1 cellular context compared by ENCODE assay signal in genomic region chr5:139700711-139701693, GRCh38.
TF ChIP-seq lines count a peak whose summit lies in the region.

No MANE protein-coding gene starts in this region.

TF ChIP-seq in HepG2, 621 proteins besides CTCF, POLR2A, EP300 and RAD21 (continued from another document and continues in another):
- peak; percentile 97 for TF ChIP-seq PAXIP1 (CRISPR knock-in tag; conservative IDR thresholded peaks at IDR 0.05)
- TF ChIP-seq LCORL (IDR thresholded peaks at IDR 0.05), result peak; percentile 42; the same call in 1 of the 2 replicates
- peak; percentile 93 for TF ChIP-seq LCORL (CRISPR knock-in tag; IDR thresholded peaks at IDR 0.05)
- no peak for TF ChIP-seq ZBTB21 (CRISPR knock-in tag; IDR thresholded peaks at IDR 0.05)
- no peak for TF ChIP-seq ZNF597 (CRISPR knock-in tag; IDR thresholded peaks at IDR 0.05)
- TF ChIP-seq SMYD3 (CRISPR knock-in tag; IDR thresholded peaks at IDR 0.05), result no peak
- no peak for TF ChIP-seq SRSF4 (IDR thresholded peaks at IDR 0.05; ENCODE audit: low read depth, low read length, poor library complexity, severe bottlenecking)
- TF ChIP-seq ZNF281 (CRISPR knock-in tag; IDR thresholded peaks at IDR 0.05; ENCODE audit: borderline replicate concordance), result peak; percentile 61
- TF ChIP-seq SRSF1 (optimal IDR thresholded peaks at IDR 0.05; ENCODE audit: low read depth, low read length), result no peak
- TF ChIP-seq ZNF446 (CRISPR knock-in tag; IDR thresholded peaks at IDR 0.05), result no peak
- no peak for TF ChIP-seq ZFP1 (CRISPR knock-in tag; IDR thresholded peaks at IDR 0.05)
- peak; percentile 36; the same call in 1 of the 2 replicates for TF ChIP-seq GMEB1 (CRISPR knock-in tag; IDR thresholded peaks at IDR 0.05; ENCODE audit: borderline replicate concordance)
- TF ChIP-seq NCOR1 (IDR thresholded peaks at IDR 0.05; ENCODE audit: borderline replicate concordance, low read length), result peak; percentile 77
- TF ChIP-seq PATZ1 (CRISPR knock-in tag; IDR thresholded peaks at IDR 0.05), result peak; percentile 97
- TF ChIP-seq SOX5 (CRISPR knock-in tag; IDR thresholded peaks at IDR 0.05; ENCODE audit: borderline replicate concordance), result peak; percentile 35; the same call in 1 of the 2 replicates
- TF ChIP-seq ZNF124 (CRISPR knock-in tag; IDR thresholded peaks at IDR 0.05), result 0 out of 2 replicates have a peak, but pooled peaks have one; percentile 46
- TF ChIP-seq ZNF10 (CRISPR knock-in tag; IDR thresholded peaks at IDR 0.05; ENCODE audit: borderline replicate concordance, low read depth), result no peak
- peak; percentile 64; the same call in 1 of the 2 replicates for TF ChIP-seq ZNF772 (CRISPR knock-in tag; IDR thresholded peaks at IDR 0.05)
- no peak for TF ChIP-seq ZNF691 (CRISPR knock-in tag; IDR thresholded peaks at IDR 0.05; ENCODE audit: borderline replicate concordance, low read depth)
- TF ChIP-seq ZMYM3 (CRISPR knock-in tag; IDR thresholded peaks at IDR 0.05), result peak; percentile 88
- TF ChIP-seq CERS6 (CRISPR knock-in tag; IDR thresholded peaks at IDR 0.05), result no peak
- TF ChIP-seq EED (CRISPR knock-in tag; IDR thresholded peaks at IDR 0.05), result no peak
- no peak for TF ChIP-seq DMTF1 (CRISPR knock-in tag; IDR thresholded peaks at IDR 0.05)
- peak; percentile 59; the same call in 1 of the 2 replicates for TF ChIP-seq TFE3 (CRISPR knock-in tag; IDR thresholded peaks at IDR 0.05)
- TF ChIP-seq SP1 (IDR thresholded peaks at IDR 0.05), result no peak
- 0 out of 2 replicates have a peak, but pooled peaks have one; percentile 19 for TF ChIP-seq SP1 (CRISPR knock-in tag; IDR thresholded peaks at IDR 0.05)
- TF ChIP-seq NBN (conservative IDR thresholded peaks at IDR 0.05), result no peak
- TF ChIP-seq THYN1 (CRISPR knock-in tag; IDR thresholded peaks at IDR 0.05; ENCODE audit: borderline replicate concordance, low read depth), result no peak
- no peak for TF ChIP-seq HES4 (CRISPR knock-in tag; IDR thresholded peaks at IDR 0.05; ENCODE audit: borderline replicate concordance)
- TF ChIP-seq PPARG (CRISPR knock-in tag; conservative IDR thresholded peaks at IDR 0.05), result peak; percentile 86
- no peak for TF ChIP-seq ZNF775 (CRISPR knock-in tag; IDR thresholded peaks at IDR 0.05; ENCODE audit: borderline replicate concordance)
- no peak for TF ChIP-seq SRSF9 (IDR thresholded peaks at IDR 0.05; ENCODE audit: borderline replicate concordance, insufficient read depth, low read depth, low read length, poor library complexity, severe bottlenecking)
- TF ChIP-seq ZNF275 (CRISPR knock-in tag; IDR thresholded peaks at IDR 0.05; ENCODE audit: borderline replicate concordance), result no peak
- peak; percentile 92 for TF ChIP-seq PHF21A (CRISPR knock-in tag; IDR thresholded peaks at IDR 0.05)
- no peak for TF ChIP-seq MTERF4 (CRISPR knock-in tag; IDR thresholded peaks at IDR 0.05)
- no peak for TF ChIP-seq ZNF17 (CRISPR knock-in tag; IDR thresholded peaks at IDR 0.05)
- peak; percentile 49; the same call in 1 of the 2 replicates for TF ChIP-seq TSC22D2 (CRISPR knock-in tag; IDR thresholded peaks at IDR 0.05; ENCODE audit: borderline replicate concordance)
- TF ChIP-seq TCF7 (IDR thresholded peaks at IDR 0.05; ENCODE audit: low read depth), result no peak; the same call in 1 of the 2 replicates
- no peak for TF ChIP-seq MBNL3 (CRISPR knock-in tag; conservative IDR thresholded peaks at IDR 0.05)
- TF ChIP-seq ZNF782 (CRISPR knock-in tag; IDR thresholded peaks at IDR 0.05; ENCODE audit: borderline replicate concordance), result no peak; the same call in 1 of the 2 replicates
- peak; percentile 65 for TF ChIP-seq RXRA (CRISPR knock-in tag; IDR thresholded peaks at IDR 0.05)
- peak; percentile 91 for TF ChIP-seq GATAD2A (CRISPR knock-in tag; IDR thresholded peaks at IDR 0.05)
- no peak; the same call in 1 of the 2 replicates for TF ChIP-seq ZMYM2 (CRISPR knock-in tag; IDR thresholded peaks at IDR 0.05)
- no peak for TF ChIP-seq AKAP8 (CRISPR knock-in tag; IDR thresholded peaks at IDR 0.05)
